8 cellular contexts compared by ENCODE assay signal in the genomic region with DNA sequence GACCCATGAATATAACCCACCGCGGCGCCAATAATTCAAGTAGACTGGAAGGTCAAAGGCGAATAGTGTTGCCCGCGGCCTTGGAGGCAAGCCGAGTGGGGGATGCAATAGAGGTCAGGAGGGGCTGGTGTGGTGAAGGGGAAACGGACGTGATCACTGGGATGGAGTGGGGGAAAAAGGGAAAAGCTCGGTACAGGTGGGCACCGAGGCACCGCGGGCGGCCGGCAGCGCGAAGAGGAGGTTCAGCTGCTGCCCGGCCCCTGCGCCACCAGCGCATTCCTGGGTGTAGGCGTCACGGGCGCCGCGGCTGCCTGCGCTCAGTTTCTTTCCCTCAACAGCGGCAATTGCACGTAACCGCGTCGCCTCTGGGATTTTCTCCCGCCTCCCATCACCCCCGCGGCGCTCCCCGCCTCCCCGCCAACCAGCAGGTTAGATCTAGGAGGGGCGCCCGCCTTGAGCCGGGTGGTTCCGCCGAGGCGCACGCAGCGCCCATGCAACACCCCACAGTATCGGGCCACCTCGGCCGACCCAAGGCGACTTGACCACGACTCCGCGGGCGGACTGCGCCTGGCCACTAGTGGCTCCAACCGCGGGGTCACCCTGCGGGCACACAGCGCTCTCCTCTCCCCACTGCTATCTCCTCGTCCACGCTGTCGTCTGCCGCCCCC. TPM values are rescaled to one million over a fixed set of nuclear protein-coding genes. Genes with fewer than 3 reads are reported as not detected.
DNase-seq lines count a peak whose midpoint lies in the region; ATAC-seq and TF ChIP-seq lines count a peak whose summit lies in the region.

No MANE protein-coding gene starts in this region.

- TF ChIP-seq POLR2A in ovary (IDR thresholded peaks at IDR 0.05) = no peak

- H3K27ac Mint-ChIP-seq in Caco-2 (ENCODE audit: unreplicated experiment) = peak overlapping the region; percentile 93
- H3K27ac Mint-ChIP-seq in CD4-positive, alpha-beta T cell = no peak overlapping the region

- WGBS in ovary, 3 donors = 0 to 1% (median 1%) methylated on average over 54 to 62 of the region's 62 CpGs

- H3K27me3 ChIP-seq in Caco-2 (replicated peaks; ENCODE audit: control insufficient read depth, insufficient read depth, low read length) (no peaks in the 10 kb centered on the region), ovary (no peaks in the 10 kb centered on the region)
- peaks cover 50% of the 10 kb centered on the region for H3K27me3 ChIP-seq in CD4-positive, alpha-beta T cell (ENCODE audit: control insufficient read depth, insufficient read depth, low read length)

- peaks cover 22% of the 10 kb centered on the region for H3K4me1 Mint-ChIP-seq in Caco-2 (ENCODE audit: low read depth, unreplicated experiment)
- H3K4me1 Mint-ChIP-seq in CD4-positive, alpha-beta T cell (ENCODE audit: low read depth) = peaks cover 12% of the 10 kb centered on the region

- ATAC-seq in GM21526 (IDR thresholded peaks at IDR 0.05; ENCODE audit: low FRiP score, unreplicated experiment) = no peak
- ATAC-seq in CD4-positive, alpha-beta T cell (ENCODE audit: poor library complexity) = no peak

- H3K4me3 ChIP-seq in Caco-2 (ENCODE audit: low read depth, low read length) (peak overlapping the region; percentile 81), WI38 (ENCODE audit: low read depth, low read length) (peak overlapping the region; percentile 100), ovary (peak overlapping the region; percentile 64)

- peaks cover 66% of the 10 kb centered on the region for H3K36me3 Mint-ChIP-seq in Caco-2 (ENCODE audit: insufficient read depth, unreplicated experiment)
- no peaks in the 10 kb centered on the region for H3K36me3 Mint-ChIP-seq in CD4-positive, alpha-beta T cell (ENCODE audit: low read depth)

- intact Hi-C loops in Caco-2 (cut with micrococcal nuclease; ENCODE audit: unreplicated experiment) (loop anchor here (2.0 to 10.0 kb wide), 7 partner anchors 115 to 754 kb away; no protein-coding TSS in a partner anchor), head of caudate nucleus (cut with DNase I) (loop anchor here (5.0 kb wide), 1 partner anchor 889 kb away; no protein-coding TSS in a partner anchor), ovary (cut with DNase I) (loop anchor here in 3 of 4 donors (5.0 to 10.0 kb wide), 3 partner anchors 884 to 894 kb away; no protein-coding TSS in a partner anchor)
- intact Hi-C loops in CD4-positive, alpha-beta T cell (cut with DNase I, micrococcal nuclease) = no loop called here

- POLR2A ChIA-PET in Caco-2 (lab: Charles Lee) = interaction anchor here (0.5 to 1.4 kb wide), 4 partner anchors 11 to 21 kb away, joined by 3 to 5 read pairs (median 4); no protein-coding TSS in a partner anchor
- POLR2A ChIA-PET in CD4-positive, alpha-beta T cell (lab: Charles Lee) = no interaction called here

- CTCF ChIA-PET in Caco-2 (lab: Charles Lee) = interaction anchor here (1.0 kb wide), 1 partner anchor 116 kb away, joined by 3 read pairs; no protein-coding TSS in a partner anchor
- CTCF ChIA-PET in CD4-positive, alpha-beta T cell (lab: Charles Lee) = no interaction called here

- H3K27me3 Mint-ChIP-seq in Caco-2 (ENCODE audit: insufficient read depth, unreplicated experiment) = no peaks in the 10 kb centered on the region
- H3K27me3 Mint-ChIP-seq in CD4-positive, alpha-beta T cell = peaks cover 74% of the 10 kb centered on the region

- TF ChIP-seq CTCF in Caco-2 (IDR thresholded peaks at IDR 0.05; ENCODE audit: insufficient read depth in 1 of 2, low read depth in 1 of 2, low read length in 1 of 2, severe bottlenecking in 1 of 2, unreplicated experiment in 1 of 2) (no peak), WI38 (IDR thresholded peaks at IDR 0.05; ENCODE audit: low read depth, low read length) (no peak), ovary (IDR thresholded peaks at IDR 0.05) (no peak)
- TF ChIP-seq CTCF in CD4-positive, alpha-beta T cell (IDR thresholded peaks at IDR 0.05) = no peak

- H3K4me3 Mint-ChIP-seq in Caco-2 (ENCODE audit: unreplicated experiment) = peak overlapping the region; percentile 99
- no peak overlapping the region for H3K4me3 Mint-ChIP-seq in CD4-positive, alpha-beta T cell

- DNase-seq in Caco-2 (peak; percentile 76), M059J (ENCODE audit: low read depth) (peak; percentile 83), head of caudate nucleus (peak in 41 of 42 donors; percentile 28 to 88 (median 68)), ovary (peak; percentile 31 to 71 (median 64)), GM19238 (ENCODE audit: insufficient read length, low spot score) (no peak)
- no peak for DNase-seq in CD4-positive, alpha-beta T cell

- peaks cover 37% of the 10 kb centered on the region for H3K4me1 ChIP-seq in Caco-2
- H3K4me1 ChIP-seq in ovary (ENCODE audit: insufficient read depth) = peaks cover 1% of the 10 kb centered on the region

- H3K27ac ChIP-seq in ovary = peak overlapping the region; percentile 28 to 55
- H3K27ac ChIP-seq in CD4-positive, alpha-beta T cell (ENCODE audit: low read depth, low read length) = no peak overlapping the region

- H3K9me3 ChIP-seq in Caco-2 (no peaks in the 10 kb centered on the region), ovary (no peaks in the 10 kb centered on the region)
- no peaks in the 10 kb centered on the region for H3K9me3 ChIP-seq in CD4-positive, alpha-beta T cell (ENCODE audit: control insufficient read depth, low read length)

- TF ChIP-seq EP300 in ovary (IDR thresholded peaks at IDR 0.05) = no peak

- H3K36me3 ChIP-seq in Caco-2 (ENCODE audit: control insufficient read depth, insufficient read depth, low read length) = no peaks in the 10 kb centered on the region
- no peaks in the 10 kb centered on the region for H3K36me3 ChIP-seq in ovary

- TSS peak; percentile 80 for BruUV-seq in Caco-2 (replicated peaks; lab: Mats Ljungman, UMichigan)

- no peaks in the 10 kb centered on the region for H3K9me3 Mint-ChIP-seq in Caco-2 (ENCODE audit: unreplicated experiment)
- H3K9me3 Mint-ChIP-seq in CD4-positive, alpha-beta T cell = no peaks in the 10 kb centered on the region

RNA-seq across cellular contexts. Expression of gene RND3, which starts 1.5 kb away (rescaled TPM):
- 70.9 and 75.0 TPM in 2 replicates for total RNA-seq in Caco-2 (2022)
- 170 and 187 TPM in 2 replicates for total RNA-seq in M059J (2014; rRNA removed; shearing (Covaris generic))
- total RNA-seq in ovary = 10 to 100 TPM in 4 of 7 donors, 1 to 10 TPM in 3; 2.5 to 23.0 (median 11.2) TPM
- 10 to 100 TPM; 12.8 to 13.8 TPM for polyA plus RNA-seq in ovary
- not detected for total RNA-seq in CD4-positive, alpha-beta T cell

Comparison
In these comparisons a context has a peak if more than half of its experiments do, and no peak if none do; other contexts are left out.
1. DNase-seq: peak in Caco-2 (2 of 2), M059J (single experiment), head of caudate nucleus (41 of 42) and ovary (5 of 5); none in CD4-positive, alpha-beta T cell (0 of 10) and GM19238 (single experiment).
2. intact Hi-C loops: an anchor here in Caco-2 (2.0 to 10.0 kb wide), head of caudate nucleus (5.0 kb wide) and ovary (5.0 to 10.0 kb wide); none called in CD4-positive, alpha-beta T cell.
3. Peak in every context shown above with its lines, with median percentiles within 50 percentile points of each other: H3K4me3 ChIP-seq.